8 cellular contexts compared by ENCODE assay signal in the genomic region with DNA sequence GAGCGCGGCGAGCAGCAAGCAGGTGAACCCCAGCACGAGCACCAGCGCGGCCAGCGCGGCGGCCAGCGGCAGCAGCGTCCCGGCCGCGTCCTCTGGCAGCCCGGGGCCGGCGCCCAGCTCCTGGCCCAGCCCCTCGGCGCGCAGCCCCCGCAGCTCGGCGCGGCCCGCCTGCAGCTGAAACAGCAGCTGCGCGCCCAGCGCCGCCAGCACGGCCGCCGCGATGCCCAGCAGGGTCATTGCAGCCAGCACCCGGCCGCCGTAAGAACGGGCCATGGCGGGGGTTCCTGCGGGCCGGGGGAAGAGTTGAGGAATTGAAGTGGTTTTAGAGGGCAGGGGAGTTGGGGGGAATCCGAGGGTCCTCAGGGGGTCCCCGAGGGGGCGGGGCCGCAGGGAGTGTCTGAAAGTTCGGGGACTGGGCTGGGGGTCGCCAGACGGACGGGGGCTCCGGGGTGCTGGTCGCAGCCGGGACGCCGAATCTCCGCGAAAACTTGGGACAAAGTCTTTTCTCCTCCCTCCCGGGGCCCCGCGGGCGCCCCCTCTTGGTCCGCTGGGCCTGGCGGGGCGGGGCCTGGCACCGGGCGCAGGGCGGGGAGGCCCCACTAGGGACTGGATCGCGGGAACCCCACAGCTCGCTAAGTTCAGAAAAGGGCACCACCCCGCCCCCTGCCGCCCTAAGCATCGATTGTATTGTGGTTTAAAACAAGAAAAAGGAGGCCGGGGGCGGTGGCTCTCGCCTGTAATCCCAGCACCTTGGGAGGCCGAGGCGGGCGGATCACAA. TPM values are rescaled to one million over a fixed set of nuclear protein-coding genes. Genes with fewer than 3 reads are reported as not detected.
A peak's percentile ranks its signal among the peaks of the same experiment; 100 is the strongest.
DNase-seq lines count a peak whose midpoint lies in the region; ATAC-seq and TF ChIP-seq lines count a peak whose summit lies in the region.

TMEM221 (minus strand) TSS at position 479 of the 778 bp plus-strand sequence; CDS start at position 273, 206 bp downstream.

- ATAC-seq in activated B cell treated with CpG ODN at 0.5 μM for 24 hours (ENCODE audit: low read depth) (peak; percentile 86), GM19455 (IDR thresholded peaks at IDR 0.05; ENCODE audit: unreplicated experiment) (no peak), GM18517 (IDR thresholded peaks at IDR 0.05; ENCODE audit: unreplicated experiment) (no peak)
- ATAC-seq in stimulated activated naive CD8-positive, alpha-beta T cell treated with anti-CD3 and anti-CD28 coated beads, Interleukin-15, Interleukin-2, amounts not matched to agents 100 U/mL and 50 U/mL, for 24 hours: peak; percentile 71

- H3K27me3 ChIP-seq in BE2C: peaks cover 14% of the 10 kb centered on the region
- H3K27me3 ChIP-seq in HUES48 (ENCODE audit: control insufficient read depth, insufficient read depth, low read length): peaks cover 18% of the 10 kb centered on the region
- H3K27me3 ChIP-seq in colonic mucosa: peaks cover 12% of the 10 kb centered on the region

- POLR2A ChIA-PET in activated B cell treated with CpG ODN at 0.5 μM for 24 hours (lab: Charles Lee): interaction anchor here (0.5 to 1.6 kb wide), 3 partner anchors 10 to 43 kb away, joined by 3 to 9 read pairs (median 5); partner anchors contain the start of gene BST2

- intact Hi-C loops in activated B cell treated with CpG ODN at 0.5 μM for 24 hours (cut with micrococcal nuclease) (loop anchor here (5.0 kb wide), 1 partner anchor 41 kb away; the partner anchor contains the start of gene BST2), colonic mucosa (cut with DNase I) (no loop called here)

- peaks cover 24% of the 10 kb centered on the region for H3K27me3 Mint-ChIP-seq in activated B cell treated with CpG ODN at 0.5 μM for 24 hours

- H3K4me3 ChIP-seq in BE2C (ENCODE audit: low read depth, low read length) (no peak within 1 kb of the TSS), HUES48 (ENCODE audit: low read depth, low read length) (peak within 1 kb of the TSS; percentile 64), colonic mucosa (peak within 1 kb of the TSS; percentile 34)

- TF ChIP-seq CTCF in BE2C (IDR thresholded peaks at IDR 0.05; ENCODE audit: low read depth, low read length) (peak; percentile 37), activated B cell treated with CpG ODN at 0.5 μM for 24 hours (IDR thresholded peaks at IDR 0.05) (no peak), colonic mucosa (IDR thresholded peaks at IDR 0.05) (peak; percentile 24)

- no peaks in the 10 kb centered on the region for H3K9me3 Mint-ChIP-seq in activated B cell treated with CpG ODN at 0.5 μM for 24 hours

- H3K36me3 Mint-ChIP-seq in activated B cell treated with CpG ODN at 0.5 μM for 24 hours (ENCODE audit: low read depth): no peaks in the 10 kb centered on the region

- H3K36me3 ChIP-seq in BE2C (no peaks in the 10 kb centered on the region), HUES48 (ENCODE audit: control insufficient read depth, insufficient read depth, low read length) (no peaks in the 10 kb centered on the region), colonic mucosa (no peaks in the 10 kb centered on the region)

- H3K4me1 Mint-ChIP-seq in activated B cell treated with CpG ODN at 0.5 μM for 24 hours: peaks cover 10% of the 10 kb centered on the region

- no peak within 1 kb of the TSS for H3K27ac Mint-ChIP-seq in activated B cell treated with CpG ODN at 0.5 μM for 24 hours

- H3K9ac ChIP-seq in HUES48 (ENCODE audit: low read depth, low read length) (peak within 1 kb of the TSS; percentile 40; the same call in 1 of the 2 replicates), colonic mucosa (ENCODE audit: low read depth in 2 of 2, low read length in 2 of 2) (peak within 1 kb of the TSS in 1 of 2 donors; percentile 43)

- CTCF ChIA-PET in activated B cell treated with CpG ODN at 0.5 μM for 24 hours (lab: Charles Lee): interaction anchor here (1.2 kb wide), 1 partner anchor 59 kb away, joined by 4 read pairs; no protein-coding TSS in a partner anchor

- H3K9me3 ChIP-seq in BE2C (no peaks in the 10 kb centered on the region; the same call in 1 of the 2 replicates), HUES48 (ENCODE audit: control insufficient read depth, insufficient read depth, low read length) (no peaks in the 10 kb centered on the region), colonic mucosa (no peaks in the 10 kb centered on the region)

- H3K27ac ChIP-seq in HUES48 (ENCODE audit: low read depth, low read length) (no peak within 1 kb of the TSS), colonic mucosa (no peak within 1 kb of the TSS)

- peak within 1 kb of the TSS; percentile 19 for H3K4me3 Mint-ChIP-seq in activated B cell treated with CpG ODN at 0.5 μM for 24 hours

- no peaks in the 10 kb centered on the region for H3K4me1 ChIP-seq in BE2C
- peaks cover 5% of the 10 kb centered on the region; the same call in 1 of the 2 replicates for H3K4me1 ChIP-seq in HUES48 (ENCODE audit: control insufficient read depth, insufficient read depth, low read length)
- H3K4me1 ChIP-seq in colonic mucosa: no peaks in the 10 kb centered on the region

- DNase-seq in BE2C (peak; percentile 42), activated B cell treated with CpG ODN at 0.5 μM for 24 hours (peak; percentile 49), colonic mucosa (peak; percentile 46), medulla oblongata (ENCODE audit: extremely low spot score) (peak; percentile 23)
- peak; percentile 73 for DNase-seq in stimulated activated naive CD8-positive, alpha-beta T cell treated with anti-CD3 and anti-CD28 coated beads, Interleukin-15, Interleukin-2, amounts not matched to agents 100 U/mL and 50 U/mL, for 24 hours

RNA-seq across cellular contexts. Expression of gene TMEM221, which starts in this region (rescaled TPM):
- polyA plus RNA-seq in BE2C (2012; ENCODE audit: insufficient read depth, insufficient read length, low read depth): not detected
- total RNA-seq in activated B cell treated with CpG ODN at 0.5 μM for 24 hours (not detected in 2 replicates), colonic mucosa (not detected)

Comparison
In these comparisons a context has a peak if more than half of its experiments do, and no peak if none do; other contexts are left out.
1. Peak in DNase-seq and ATAC-seq in activated B cell treated with CpG ODN at 0.5 μM for 24 hours; RNA of the gene not detected or under 1 TPM.
2. Peak in DNase-seq and H3K4me3 ChIP-seq in colonic mucosa; RNA of the gene not detected or under 1 TPM.
3. DNase-seq: peak in every context shown above with its lines; median percentile 73 in stimulated activated naive CD8-positive, alpha-beta T cell treated with anti-CD3 and anti-CD28 coated beads, Interleukin-15, Interleukin-2, amounts not matched to agents 100 U/mL and 50 U/mL, for 24 hours; 49 in activated B cell treated with CpG ODN at 0.5 μM for 24 hours; 46 in colonic mucosa; 42 in BE2C; 23 in medulla oblongata.